Comparison of ENCODE assay signal across 23 cellular contexts in the genomic region with DNA sequence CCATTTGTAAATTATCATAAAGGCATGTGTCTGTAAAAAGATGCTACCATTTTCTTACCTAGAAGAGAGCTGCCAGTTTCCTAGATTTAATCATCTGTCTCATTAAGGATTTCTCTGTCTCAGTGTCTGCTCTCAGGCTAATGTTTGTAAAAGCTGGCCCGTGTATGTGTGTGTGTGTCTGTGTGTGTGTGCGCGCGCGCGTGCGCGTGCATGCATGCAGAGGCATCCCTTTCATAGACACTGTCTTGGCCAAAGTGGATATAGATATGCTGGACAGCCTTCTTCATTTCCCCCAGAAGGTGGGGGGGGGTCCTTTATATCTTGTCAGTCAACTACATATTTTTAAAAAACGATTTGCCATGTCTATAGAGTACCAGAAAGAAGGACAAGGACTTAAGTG.
"Had no signal": no experiment of that assay in that cellular context is flagged by ENCODE, and none has a peak within 500 bp of the region (broad histone marks: within the 10 kb centered on the region; RNA-seq: fewer than 3 reads in every experiment).

No MANE protein-coding gene starts in this region.

- H3K36me3 ChIP-seq: thyroid gland had no signal

- H3K4me3 ChIP-seq: lower lobe of right lung, thyroid gland, upper lobe of right lung had no signal

- H3K4me1 ChIP-seq: lower lobe of right lung, thyroid gland, upper lobe of right lung had no signal

- H3K9me3 Mint-ChIP-seq: activated CD4-positive, alpha-beta memory T cell treated with anti-CD3 and anti-CD28 coated beads for 36 hours; activated naive CD4-positive, alpha-beta T cell treated with anti-CD3 and anti-CD28 coated beads, Interleukin-2, amount 10 ng/mL, durations not matched to agents 7 days and 5 days; brain; naive thymus-derived CD8-positive, alpha-beta T cell; T-helper 2 cell treated with Interferon-gamma antibody and Interleukin-4, amounts not matched to agents 5 μg/mL and 100 μg/mL, for 36 hours; WTC11 had no signal

- H3K27ac Mint-ChIP-seq: activated CD4-positive, alpha-beta memory T cell treated with anti-CD3 and anti-CD28 coated beads for 36 hours; activated CD4-positive, alpha-beta T cell treated with anti-CD3 and anti-CD28 coated beads for 36 hours; activated naive CD4-positive, alpha-beta T cell treated with anti-CD3 and anti-CD28 coated beads, Interleukin-2, amount 10 ng/mL, durations not matched to agents 7 days and 5 days; activated T-cell treated with anti-CD3 and anti-CD28 coated beads, Interleukin-2, amount 50 U/mL, for 72 hours; progenitor cell of endocrine pancreas; T-helper 2 cell treated with Interferon-gamma antibody and Interleukin-4, amounts not matched to agents 5 μg/mL and 100 μg/mL, for 36 hours; WTC11 had no signal

- H3K4me3 Mint-ChIP-seq: activated CD4-positive, alpha-beta memory T cell treated with anti-CD3 and anti-CD28 coated beads for 36 hours; activated CD4-positive, alpha-beta T cell treated with anti-CD3 and anti-CD28 coated beads for 36 hours; activated naive CD4-positive, alpha-beta T cell treated with anti-CD3 and anti-CD28 coated beads, Interleukin-2, amount 10 ng/mL, durations not matched to agents 7 days and 5 days; activated T-cell treated with anti-CD3 and anti-CD28 coated beads, Interleukin-2, amount 50 U/mL, for 72 hours; brain; naive thymus-derived CD8-positive, alpha-beta T cell; T-helper 2 cell treated with Interferon-gamma antibody and Interleukin-4, amounts not matched to agents 5 μg/mL and 100 μg/mL, for 36 hours; WTC11 had no signal

- H3K27me3 Mint-ChIP-seq: activated CD4-positive, alpha-beta memory T cell treated with anti-CD3 and anti-CD28 coated beads for 36 hours; activated CD4-positive, alpha-beta T cell treated with anti-CD3 and anti-CD28 coated beads for 36 hours; activated naive CD4-positive, alpha-beta T cell treated with anti-CD3 and anti-CD28 coated beads, Interleukin-2, amount 10 ng/mL, durations not matched to agents 7 days and 5 days; naive thymus-derived CD8-positive, alpha-beta T cell; progenitor cell of endocrine pancreas had no signal

- H3K9me3 ChIP-seq: lower lobe of right lung, thyroid gland, upper lobe of right lung had no signal

- DNase-seq: activated CD4-positive, alpha-beta memory T cell treated with anti-CD3 and anti-CD28 coated beads for 36 hours; activated CD4-positive, alpha-beta T cell treated with anti-CD3 and anti-CD28 coated beads for 36 hours; activated effector memory CD4-positive, alpha-beta T cell treated with anti-CD3 and anti-CD28 coated beads, Interleukin-2, amount 50 U/mL, for 16 hours; activated naive CD4-positive, alpha-beta T cell treated with anti-CD3 and anti-CD28 coated beads, Interleukin-2, amount 10 ng/mL, durations not matched to agents 7 days and 5 days; activated T-cell treated with anti-CD3 and anti-CD28 coated beads, Interleukin-2, amount 50 U/mL, for 72 hours; aorta; dermis blood vessel endothelial cell; effector CD8-positive, alpha-beta T cell; erythroblast; kidney; lower lobe of right lung; naive thymus-derived CD8-positive, alpha-beta T cell; retina; stimulated activated CD4-positive, alpha-beta T cell treated with anti-CD3 and anti-CD28 coated beads, Interleukin-2, amount 100 ng/mL, for 48 hours; stimulated activated CD8-positive, alpha-beta memory T cell treated with anti-CD3 and anti-CD28 coated beads, Interleukin-4, amount 100 ng/mL, for 48 hours; stimulated activated naive CD4-positive, alpha-beta T cell treated with Interleukin-2 at 50 U/mL for 16 hours; substantia nigra; thyroid gland; upper lobe of right lung had no signal

- H3K27me3 ChIP-seq: thyroid gland, upper lobe of right lung had no signal

- ATAC-seq: activated T-cell treated with anti-CD3 and anti-CD28 coated beads, Interleukin-2, amount 50 U/mL, for 72 hours; lower lobe of right lung; naive thymus-derived CD8-positive, alpha-beta T cell; upper lobe of right lung; WTC11 had no signal

- H3K27ac ChIP-seq: lower lobe of right lung, thyroid gland, upper lobe of right lung had no signal
